ENCODE assay signal across 15 cellular contexts in genomic region chr4:108533876-108534275, GRCh38.
"Had no signal": no experiment of that assay in that cellular context is flagged by ENCODE, and none has a peak within 500 bp of the region (broad histone marks: within the 10 kb centered on the region; RNA-seq: fewer than 3 reads in every experiment).

No MANE protein-coding gene starts in this region.

- H3K9me3 Mint-ChIP-seq: memory B cell, naive B cell had no signal

- H3K4me1 Mint-ChIP-seq: memory B cell had no signal

- H3K4me3 Mint-ChIP-seq: activated CD8-positive, alpha-beta memory T cell treated with anti-CD3 and anti-CD28 coated beads, Interleukin-2, amount 10 ng/mL, durations not matched to agents 7 days and 5 days; memory B cell; naive B cell; stimulated activated naive B cell treated with anti-CD40 and anti-IgM and Interleukin-4, amounts not matched to agents 10 μg/mL and 1 μg/mL and 100 μg/mL, for 72 hours had no signal

- H3K4me1 ChIP-seq: sigmoid colon, upper lobe of right lung had no signal

- H3K9me3 ChIP-seq: mucosa of descending colon, sigmoid colon, spleen, upper lobe of right lung had no signal

- H3K27me3 Mint-ChIP-seq: activated CD8-positive, alpha-beta memory T cell treated with anti-CD3 and anti-CD28 coated beads, Interleukin-2, amount 10 ng/mL, durations not matched to agents 7 days and 5 days had no signal

- H3K36me3 ChIP-seq: sigmoid colon, spleen, upper lobe of right lung, WERI-Rb-1 had no signal

- ATAC-seq: activated CD8-positive, alpha-beta memory T cell treated with anti-CD3 and anti-CD28 coated beads, Interleukin-2, amount 10 ng/mL, durations not matched to agents 7 days and 5 days; esophagus mucosa; stimulated activated naive B cell treated with anti-CD40 and anti-IgM and Interleukin-4, amounts not matched to agents 10 μg/mL and 1 μg/mL and 100 μg/mL, for 72 hours; upper lobe of right lung had no signal

- DNase-seq: activated CD4-positive, alpha-beta T cell treated with anti-CD3 and anti-CD28 coated beads for 1 hour; activated CD4-positive, alpha-beta T cell treated with anti-CD3 and anti-CD28 coated beads, Interleukin-2, amount 50 U/mL, for 48 hours; activated CD8-positive, alpha-beta memory T cell treated with anti-CD3 and anti-CD28 coated beads, Interleukin-2, amount 10 ng/mL, durations not matched to agents 7 days and 5 days; cerebellar nuclear complex; cortex of kidney; naive B cell; nucleus accumbens; sigmoid colon; spleen; stimulated activated naive B cell treated with anti-CD40 and anti-IgM and Interleukin-4, amounts not matched to agents 10 μg/mL and 1 μg/mL and 100 μg/mL, for 72 hours; upper lobe of right lung; WERI-Rb-1 had no signal

- H3K27ac ChIP-seq: sigmoid colon, spleen, upper lobe of right lung, WERI-Rb-1 had no signal

- H3K36me3 Mint-ChIP-seq: memory B cell; stimulated activated naive B cell treated with anti-CD40 and anti-IgM and Interleukin-4, amounts not matched to agents 10 μg/mL and 1 μg/mL and 100 μg/mL, for 72 hours had no signal

- H3K4me3 ChIP-seq: mucosa of descending colon, sigmoid colon, spleen, upper lobe of right lung had no signal

- H3K27ac Mint-ChIP-seq: activated CD8-positive, alpha-beta memory T cell treated with anti-CD3 and anti-CD28 coated beads, Interleukin-2, amount 10 ng/mL, durations not matched to agents 7 days and 5 days; memory B cell; stimulated activated naive B cell treated with anti-CD40 and anti-IgM and Interleukin-4, amounts not matched to agents 10 μg/mL and 1 μg/mL and 100 μg/mL, for 72 hours had no signal

- H3K27me3 ChIP-seq: sigmoid colon, spleen, upper lobe of right lung had no signal
